ENCODE assay signal across 8 cellular contexts in the genomic region with DNA sequence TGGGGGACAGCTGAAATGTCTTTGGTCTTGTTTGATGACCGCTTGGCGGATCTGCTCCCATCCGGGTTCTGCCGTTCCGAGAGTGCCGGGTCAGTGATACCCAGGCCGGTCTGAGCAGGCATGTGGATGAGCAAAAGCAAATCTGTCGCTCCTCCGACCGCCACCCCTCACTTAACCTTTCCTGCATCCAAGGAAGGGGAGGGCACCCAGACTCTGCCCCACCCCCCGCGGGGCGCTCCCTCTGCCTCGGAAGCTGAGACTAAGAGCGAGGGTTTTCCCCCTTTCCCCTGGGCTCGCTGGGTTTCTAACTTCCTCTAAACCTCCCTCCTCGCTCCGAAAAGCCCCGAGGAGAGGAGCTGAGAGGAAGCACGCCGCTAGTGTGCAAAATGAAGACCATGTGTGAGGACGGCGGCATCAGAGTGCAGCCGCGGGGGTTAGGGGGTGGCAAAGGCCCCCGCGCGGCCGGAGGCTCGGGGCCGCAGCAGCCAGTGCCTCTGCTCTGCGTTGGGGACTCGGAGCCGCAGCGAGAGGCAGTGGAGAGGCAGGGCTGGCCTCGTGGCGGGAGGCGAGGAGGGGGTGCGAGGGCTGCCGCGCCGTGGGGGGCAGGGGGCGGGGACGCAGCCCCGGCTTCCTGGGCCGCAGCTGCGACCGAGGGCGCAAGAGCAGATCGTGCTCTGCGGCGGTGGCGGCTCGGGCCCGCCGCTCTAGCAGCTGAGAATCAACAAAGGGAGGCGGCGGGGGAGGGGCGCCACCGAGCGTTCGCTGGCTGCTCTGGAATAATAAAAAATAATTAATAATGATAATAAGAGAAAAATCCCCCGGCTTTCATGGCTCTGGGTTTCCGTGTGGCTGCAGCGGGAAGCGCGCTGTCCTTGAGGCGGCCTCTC. TPM values are rescaled to one million over a fixed set of nuclear protein-coding genes. Genes with fewer than 3 reads are reported as not detected.
A peak's percentile ranks its signal among the peaks of the same experiment; 100 is the strongest.
DNase-seq lines count a peak whose midpoint lies in the region; ATAC-seq and TF ChIP-seq lines count a peak whose summit lies in the region.

No MANE protein-coding gene starts in this region.

- no peak overlapping the region for H2BK12ac ChIP-seq in mesenchymal stem cell (ENCODE audit: low read length in 2 of 2)

- H3K4me2 ChIP-seq in MM.1S (ENCODE audit: low read depth, low read length) (peak overlapping the region; percentile 74; the same call in 1 of the 2 replicates), mesenchymal stem cell (ENCODE audit: low read length, poor library complexity, severe bottlenecking) (peak overlapping the region; percentile 84)

- H4K8ac ChIP-seq in mesenchymal stem cell (ENCODE audit: low read length): peak overlapping the region; percentile 75

- no peak for TF ChIP-seq CTCF in Caco-2 (IDR thresholded peaks at IDR 0.05; ENCODE audit: insufficient read depth in 1 of 2, low read depth in 1 of 2, low read length in 1 of 2, severe bottlenecking in 1 of 2, unreplicated experiment in 1 of 2)
- TF ChIP-seq CTCF in MM.1S (IDR thresholded peaks at IDR 0.05; ENCODE audit: low read length): no peak
- TF ChIP-seq CTCF in WERI-Rb-1 (IDR thresholded peaks at IDR 0.05; ENCODE audit: low read depth, low read length): no peak

- peak overlapping the region; percentile 75 to 91 for H3K4ac ChIP-seq in mesenchymal stem cell (ENCODE audit: low read depth in 1 of 2, low read length in 2 of 2)

- no peaks in the 10 kb centered on the region for H3K4me1 Mint-ChIP-seq in Caco-2 (ENCODE audit: low read depth, unreplicated experiment)

- H3K27me3 ChIP-seq in Caco-2 (replicated peaks; ENCODE audit: control insufficient read depth, insufficient read depth, low read length) (no peaks in the 10 kb centered on the region), MM.1S (replicated peaks; ENCODE audit: insufficient read depth, low read length) (no peaks in the 10 kb centered on the region), WERI-Rb-1 (ENCODE audit: insufficient read depth, low read depth, severe bottlenecking) (peaks cover 82% of the 10 kb centered on the region), ectodermal cell (ENCODE audit: control insufficient read depth, insufficient read depth, low read length, poor library complexity, severe bottlenecking) (peaks cover 70% of the 10 kb centered on the region), mesenchymal stem cell (ENCODE audit: control insufficient read depth in 1 of 2, insufficient read depth in 1 of 2, low read length in 2 of 2) (peaks cover 0 to 48% of the 10 kb centered on the region in 2 experiments), stomach smooth muscle (ENCODE audit: control insufficient read depth in 1 of 2, insufficient read depth in 2 of 2, low read length in 2 of 2) (peaks cover 0 to 30% of the 10 kb centered on the region in 2 donors)

- H2AFZ ChIP-seq in MM.1S (ENCODE audit: low read length) (peak overlapping the region; percentile 65), mesenchymal stem cell (ENCODE audit: low read depth, low read length) (no peak overlapping the region)

- H3K27ac Mint-ChIP-seq in Caco-2 (ENCODE audit: unreplicated experiment): no peak overlapping the region

- H3K9me3 ChIP-seq in Caco-2 (no peaks in the 10 kb centered on the region), MM.1S (replicated peaks; ENCODE audit: insufficient read depth, low read length) (no peaks in the 10 kb centered on the region), WERI-Rb-1 (ENCODE audit: severe bottlenecking) (peaks cover 7% of the 10 kb centered on the region), ectodermal cell (ENCODE audit: control insufficient read depth, low read length) (no peaks in the 10 kb centered on the region), mesenchymal stem cell (ENCODE audit: control insufficient read depth, low read length) (no peaks in the 10 kb centered on the region), stomach smooth muscle (ENCODE audit: control insufficient read depth in 2 of 2, low read length in 2 of 2) (no peaks in the 10 kb centered on the region)

- no peaks in the 10 kb centered on the region for H3K79me2 ChIP-seq in MM.1S (ENCODE audit: low read length)

- H2AK5ac ChIP-seq in mesenchymal stem cell (ENCODE audit: low read length, severe bottlenecking): no peak overlapping the region

- H3K79me1 ChIP-seq in mesenchymal stem cell (replicated peaks; ENCODE audit: low read length, poor library complexity, severe bottlenecking): peaks cover 2% of the 10 kb centered on the region

- 0 out of 2 replicates have a peak, but pooled peaks cover 5% of the 10 kb centered on the region for H3K4me1 ChIP-seq in Caco-2
- H3K4me1 ChIP-seq in MM.1S (ENCODE audit: low read length): no peaks in the 10 kb centered on the region
- H3K4me1 ChIP-seq in ectodermal cell (ENCODE audit: control insufficient read depth, insufficient read depth, low read length): peaks cover 17% of the 10 kb centered on the region
- H3K4me1 ChIP-seq in mesenchymal stem cell (ENCODE audit: control insufficient read depth, insufficient read depth, low read depth, low read length): peaks cover 50% of the 10 kb centered on the region
- peaks cover 36% of the 10 kb centered on the region for H3K4me1 ChIP-seq in stomach smooth muscle (ENCODE audit: control insufficient read depth, insufficient read depth, low read length)

- peak overlapping the region; percentile 0 for H2BK120ac ChIP-seq in mesenchymal stem cell (ENCODE audit: low read depth, low read length)

- H3K27me3 Mint-ChIP-seq in Caco-2 (ENCODE audit: insufficient read depth, unreplicated experiment): no peaks in the 10 kb centered on the region

- no peaks in the 10 kb centered on the region for H3K9me2 ChIP-seq in MM.1S (replicated peaks; ENCODE audit: insufficient read depth, low read length)

- H3K18ac ChIP-seq in mesenchymal stem cell (ENCODE audit: low read depth in 1 of 2, low read length in 2 of 2): peak overlapping the region; percentile 75 to 97

- peaks cover 6% of the 10 kb centered on the region; the same call in 1 of the 2 replicates for H3F3A ChIP-seq in MM.1S (ENCODE audit: insufficient read depth, low read length)

- H3K4me3 ChIP-seq in Caco-2 (ENCODE audit: low read depth, low read length): peak overlapping the region; percentile 41
- H3K4me3 ChIP-seq in MM.1S (ENCODE audit: low read length): peak overlapping the region; percentile 60
- peak overlapping the region; percentile 54 for H3K4me3 ChIP-seq in WERI-Rb-1 (ENCODE audit: low read depth, low read length)
- H3K4me3 ChIP-seq in ectodermal cell (ENCODE audit: insufficient read depth, low read depth, low read length): peak overlapping the region; percentile 34
- H3K4me3 ChIP-seq in mesenchymal stem cell (ENCODE audit: insufficient read depth in 1 of 2, low read depth in 1 of 2, low read length in 2 of 2): peak overlapping the region; percentile 12 to 71
- peak overlapping the region; percentile 17 to 70 for H3K4me3 ChIP-seq in stomach smooth muscle (ENCODE audit: low read length in 2 of 2)

- DNase-seq in Caco-2 (peak in 1 of 2 experiments; percentile 40), MM.1S (peak; percentile 59), WERI-Rb-1 (peak; percentile 50), mesenchymal stem cell (peak; percentile 53)

- peak; percentile 53 for ATAC-seq in GM21360 (IDR thresholded peaks at IDR 0.05; ENCODE audit: unreplicated experiment)
- no peak for ATAC-seq in GM18505 (IDR thresholded peaks at IDR 0.05; ENCODE audit: unreplicated experiment)

- peak overlapping the region; percentile 62 for H4K91ac ChIP-seq in mesenchymal stem cell (ENCODE audit: low read length)

- intact Hi-C loops in Caco-2 (cut with micrococcal nuclease; ENCODE audit: unreplicated experiment): loop anchor here (1.0 to 5.0 kb wide), 2 partner anchors 44 to 141 kb away; no protein-coding TSS in a partner anchor

- no peak for TF ChIP-seq POLR2A in GM18505 (IDR thresholded peaks at IDR 0.05; ENCODE audit: borderline replicate concordance, extremely low read depth, insufficient read depth, insufficient read length)

- H3K36me3 Mint-ChIP-seq in Caco-2 (ENCODE audit: insufficient read depth, unreplicated experiment): peaks cover 3% of the 10 kb centered on the region

- H3K27ac ChIP-seq in MM.1S (ENCODE audit: low read length) (peak overlapping the region; percentile 61; the same call in 1 of the 2 replicates), WERI-Rb-1 (peak overlapping the region; percentile 98), ectodermal cell (ENCODE audit: insufficient read depth, low read depth, low read length, poor library complexity, severe bottlenecking) (no peak overlapping the region), mesenchymal stem cell (ENCODE audit: low read length, poor library complexity, severe bottlenecking) (peak overlapping the region; percentile 45), stomach smooth muscle (ENCODE audit: low read length) (no peak overlapping the region)

- peak overlapping the region in 1 of 2 experiments; percentile 60 for H3K14ac ChIP-seq in mesenchymal stem cell (ENCODE audit: low read length in 2 of 2)

- no peaks in the 10 kb centered on the region for H3K9me3 Mint-ChIP-seq in Caco-2 (ENCODE audit: unreplicated experiment)

- peak overlapping the region; percentile 79 for H3K4me3 Mint-ChIP-seq in Caco-2 (ENCODE audit: unreplicated experiment)

- H3K23ac ChIP-seq in mesenchymal stem cell (ENCODE audit: low read length in 2 of 2): peak overlapping the region in 1 of 2 experiments; percentile 80

- 0% methylated on average over 56 to 61 of the region's 68 CpGs for WGBS in ectodermal cell, 2 experiments
- WGBS in mesenchymal stem cell: under 1% methylated on average over 23 of the region's 68 CpGs

- H2BK5ac ChIP-seq in mesenchymal stem cell (ENCODE audit: low read depth, low read length, poor library complexity, severe bottlenecking): peak overlapping the region; percentile 3

- no peaks in the 10 kb centered on the region for H3K36me3 ChIP-seq in Caco-2 (ENCODE audit: control insufficient read depth, insufficient read depth, low read length)
- no peaks in the 10 kb centered on the region for H3K36me3 ChIP-seq in MM.1S (replicated peaks; ENCODE audit: insufficient read depth, low read length)
- H3K36me3 ChIP-seq in WERI-Rb-1: no peaks in the 10 kb centered on the region
- no peaks in the 10 kb centered on the region for H3K36me3 ChIP-seq in ectodermal cell (ENCODE audit: control insufficient read depth, insufficient read depth, low read length)
- no peaks in the 10 kb centered on the region for H3K36me3 ChIP-seq in mesenchymal stem cell (ENCODE audit: control insufficient read depth in 1 of 2, insufficient read depth in 2 of 2, low read depth in 1 of 2, low read length in 2 of 2)
- H3K36me3 ChIP-seq in stomach smooth muscle (ENCODE audit: control insufficient read depth in 2 of 2, insufficient read depth in 2 of 2, low read length in 2 of 2): no peaks in the 10 kb centered on the region

- H3K9ac ChIP-seq in MM.1S (ENCODE audit: low read length): peak overlapping the region; percentile 58
- H3K9ac ChIP-seq in mesenchymal stem cell (ENCODE audit: low read length): peak overlapping the region; percentile 58
- peak overlapping the region in 1 of 2 donors; percentile 21 for H3K9ac ChIP-seq in stomach smooth muscle (ENCODE audit: low read length in 2 of 2)

- H2BK15ac ChIP-seq in mesenchymal stem cell (ENCODE audit: low read depth, poor library complexity, severe bottlenecking): peak overlapping the region; percentile 5

- BruUV-seq in Caco-2 (replicated peaks; lab: Mats Ljungman, UMichigan): no TSS peak

- CTCF ChIA-PET in Caco-2 (lab: Charles Lee): interaction anchor here (0.7 kb wide), 1 partner anchor 421 kb away, joined by 3 read pairs; no protein-coding TSS in a partner anchor

- no peaks in the 10 kb centered on the region for H4K20me1 ChIP-seq in MM.1S (ENCODE audit: insufficient read depth, low read length)

- POLR2A ChIA-PET in Caco-2 (lab: Charles Lee): interaction anchor here (0.6 to 1.2 kb wide), 2 partner anchors 19 to 147 kb away, joined by 3 to 4 read pairs; no protein-coding TSS in a partner anchor

RNA-seq across cellular contexts. Expression of gene BCOR, which starts 55.8 kb away (rescaled TPM):
- total RNA-seq in Caco-2 (2022): 16.2 and 18.6 TPM in 2 replicates
- polyA plus RNA-seq in ectodermal cell (2013, experiment 1 of 4): 18.1 TPM
- 23.8 TPM for polyA plus RNA-seq in ectodermal cell (2013, experiment 2 of 4)
- 16.4 TPM for polyA plus RNA-seq in ectodermal cell (2013, experiment 3 of 4)
- polyA plus RNA-seq in ectodermal cell (2013, experiment 4 of 4): 14.5 TPM
- polyA plus RNA-seq in mesenchymal stem cell (2013, experiment 1 of 2): 16.0 TPM
- polyA plus RNA-seq in mesenchymal stem cell (2013, experiment 2 of 2): 14.9 TPM

Comparison
In these comparisons a context has a peak if more than half of its experiments do, and no peak if none do; other contexts are left out.
1. H3K27ac ChIP-seq: peak in MM.1S (single experiment), WERI-Rb-1 (single experiment) and mesenchymal stem cell (single experiment); none in ectodermal cell (single experiment) and stomach smooth muscle (single experiment).
2. Peak in every context shown above with its lines, with median percentiles within 50 percentile points of each other: H3K4me3 ChIP-seq.